Comparison of ENCODE assay signal across 9 cellular contexts in genomic region chr16:84423416-84423837, GRCh38. TPM values are rescaled to one million over a fixed set of nuclear protein-coding genes. Genes with fewer than 3 reads are reported as not detected.
A peak's percentile ranks its signal among the peaks of the same experiment; 100 is the strongest.
DNase-seq lines count a peak whose midpoint lies in the region; ATAC-seq, FAIRE-seq and TF ChIP-seq lines count a peak whose summit lies in the region.
"Had no signal": no experiment of that assay in that cellular context is flagged by ENCODE, and none has a peak within 500 bp of the region (broad histone marks: within the 10 kb centered on the region; RNA-seq: fewer than 3 reads in every experiment).

No MANE protein-coding gene starts in this region.

- ATAC-seq in activated T-cell treated with anti-CD3 and anti-CD28 coated beads, Interleukin-2, amount 50 U/mL, for 72 hours (replicated peaks in 1 of 2): peak; percentile 47 to 52
- ATAC-seq in CD8-positive, alpha-beta T cell: no peak

- peaks cover 6% of the 10 kb centered on the region for H3K4me1 Mint-ChIP-seq in activated T-cell treated with anti-CD3 and anti-CD28 coated beads, Interleukin-2, amount 50 U/mL, for 72 hours (ENCODE audit: low read depth)
- peaks cover 4% of the 10 kb centered on the region for H3K4me1 Mint-ChIP-seq in activated T-cell treated with anti-CD3 and anti-CD28 coated beads, Interleukin-2, amount 50 U/mL, for 24 hours (ENCODE audit: low read depth)
- H3K4me1 Mint-ChIP-seq in CD8-positive, alpha-beta T cell (ENCODE audit: low read depth): no peaks in the 10 kb centered on the region

- no peak overlapping the region for H3K4me3 Mint-ChIP-seq in activated T-cell treated with anti-CD3 and anti-CD28 coated beads, Interleukin-2, amount 50 U/mL, for 72 hours
- H3K4me3 Mint-ChIP-seq in activated T-cell treated with anti-CD3 and anti-CD28 coated beads, Interleukin-2, amount 50 U/mL, for 24 hours: no peak overlapping the region
- no peak overlapping the region for H3K4me3 Mint-ChIP-seq in CD8-positive, alpha-beta T cell

- CTCF ChIA-PET in CD8-positive, alpha-beta T cell (lab: Charles Lee): no interaction called here

- intact Hi-C loops in CD8-positive, alpha-beta T cell (cut with DNase I, micrococcal nuclease): no loop called here

- H3K9me3 ChIP-seq in NT2/D1 (ENCODE audit: insufficient read depth, low read length): peaks cover 10% of the 10 kb centered on the region; the same call in 1 of the 2 replicates
- no peaks in the 10 kb centered on the region for H3K9me3 ChIP-seq in small intestine (ENCODE audit: control insufficient read depth, low read depth)
- H3K9me3 ChIP-seq in CD8-positive, alpha-beta T cell (ENCODE audit: low read length): no peaks in the 10 kb centered on the region

- H3K27ac Mint-ChIP-seq in activated T-cell treated with anti-CD3 and anti-CD28 coated beads, Interleukin-2, amount 50 U/mL, for 72 hours: no peak overlapping the region
- no peak overlapping the region for H3K27ac Mint-ChIP-seq in activated T-cell treated with anti-CD3 and anti-CD28 coated beads, Interleukin-2, amount 50 U/mL, for 24 hours
- no peak overlapping the region for H3K27ac Mint-ChIP-seq in CD8-positive, alpha-beta T cell

- POLR2A ChIA-PET in CD8-positive, alpha-beta T cell (lab: Charles Lee): no interaction called here

- H3K4me1 ChIP-seq in NT2/D1 (ENCODE audit: insufficient read depth, insufficient read length): no peaks in the 10 kb centered on the region
- no peaks in the 10 kb centered on the region for H3K4me1 ChIP-seq in small intestine (ENCODE audit: control insufficient read depth in 2 of 2, insufficient read depth in 1 of 2, low read depth in 1 of 2, low read length in 1 of 2)
- no peaks in the 10 kb centered on the region for H3K4me1 ChIP-seq in CD8-positive, alpha-beta T cell (ENCODE audit: insufficient read depth, low read length)

- H3K36me3 ChIP-seq in NT2/D1 (ENCODE audit: insufficient read depth, insufficient read length, low read length) (no peaks in the 10 kb centered on the region), small intestine (ENCODE audit: control insufficient read depth in 2 of 2, insufficient read depth in 2 of 2, low read length in 2 of 2) (peaks cover 0 to 2% of the 10 kb centered on the region in 2 donors)
- H3K36me3 ChIP-seq in CD8-positive, alpha-beta T cell (ENCODE audit: insufficient read depth, low read length): no peaks in the 10 kb centered on the region

- FAIRE-seq in small intestine (lab: Jason Lieb, UNC): no peak
- FAIRE-seq in HTR-8/SVneo (lab: Jason Lieb, UNC): no peak
- FAIRE-seq: D721Med had no signal

- no peak overlapping the region for H3K4me3 ChIP-seq in NT2/D1 (ENCODE audit: insufficient read length, low read depth)
- no peak overlapping the region for H3K4me3 ChIP-seq in epithelial cell of esophagus (ENCODE audit: low read length)
- no peak overlapping the region for H3K4me3 ChIP-seq in small intestine (ENCODE audit: low read depth in 1 of 2, low read length in 2 of 2)
- no peak overlapping the region for H3K4me3 ChIP-seq in CD8-positive, alpha-beta T cell (ENCODE audit: low read depth, low read length)

- no peak overlapping the region for H3K9ac ChIP-seq in NT2/D1 (ENCODE audit: insufficient read length, low read depth)

- WGBS in small intestine, 3 donors: 79 to 89% (median 85%) methylated on average over 4 of the region's 4 CpGs

- no peaks in the 10 kb centered on the region for H3K36me3 Mint-ChIP-seq in activated T-cell treated with anti-CD3 and anti-CD28 coated beads, Interleukin-2, amount 50 U/mL, for 72 hours (ENCODE audit: insufficient read depth in 2 of 2)
- no peaks in the 10 kb centered on the region for H3K36me3 Mint-ChIP-seq in activated T-cell treated with anti-CD3 and anti-CD28 coated beads, Interleukin-2, amount 50 U/mL, for 24 hours (ENCODE audit: low read depth)
- H3K36me3 Mint-ChIP-seq in CD8-positive, alpha-beta T cell: no peaks in the 10 kb centered on the region

- DNase-seq in activated T-cell treated with anti-CD3 and anti-CD28 coated beads, Interleukin-2, amount 50 U/mL, for 72 hours: peak in 1 of 2 donors; percentile 1
- DNase-seq in activated T-cell treated with anti-CD3 and anti-CD28 coated beads, Interleukin-2, amount 50 U/mL, for 24 hours: no peak
- DNase-seq in NT2/D1 (ENCODE audit: low read depth, low spot score): peak; percentile 35
- DNase-seq in epithelial cell of esophagus (ENCODE audit: low read depth): peak; percentile 32
- peak; percentile 72 for DNase-seq in small intestine
- DNase-seq in retina: no peak
- no peak for DNase-seq in CD8-positive, alpha-beta T cell
- DNase-seq in HTR-8/SVneo (ENCODE audit: insufficient read length, low spot score): no peak

- H3K27ac ChIP-seq in small intestine (ENCODE audit: low read depth in 1 of 2, low read length in 1 of 2): no peak overlapping the region
- no peak overlapping the region for H3K27ac ChIP-seq in CD8-positive, alpha-beta T cell (ENCODE audit: low read depth, low read length)

- H3K27me3 ChIP-seq in NT2/D1 (ENCODE audit: insufficient read depth, insufficient read length) (no peaks in the 10 kb centered on the region), small intestine (ENCODE audit: control insufficient read depth in 2 of 2, insufficient read depth in 2 of 2, low read length in 2 of 2) (no peaks in the 10 kb centered on the region)
- no peaks in the 10 kb centered on the region for H3K27me3 ChIP-seq in CD8-positive, alpha-beta T cell (ENCODE audit: insufficient read depth, low read length)

- no peaks in the 10 kb centered on the region for H3K27me3 Mint-ChIP-seq in activated T-cell treated with anti-CD3 and anti-CD28 coated beads, Interleukin-2, amount 50 U/mL, for 72 hours (ENCODE audit: low read depth)
- peaks cover 8% of the 10 kb centered on the region for H3K27me3 Mint-ChIP-seq in activated T-cell treated with anti-CD3 and anti-CD28 coated beads, Interleukin-2, amount 50 U/mL, for 24 hours
- peaks cover 10% of the 10 kb centered on the region for H3K27me3 Mint-ChIP-seq in CD8-positive, alpha-beta T cell (ENCODE audit: low read depth)

- TF ChIP-seq CTCF in epithelial cell of esophagus (IDR thresholded peaks at IDR 0.05; ENCODE audit: insufficient read depth, low read depth, low read length, missing control alignments): no peak
- TF ChIP-seq CTCF in CD8-positive, alpha-beta T cell (IDR thresholded peaks at IDR 0.05): no peak

- H3K9me3 Mint-ChIP-seq in activated T-cell treated with anti-CD3 and anti-CD28 coated beads, Interleukin-2, amount 50 U/mL, for 72 hours: no peaks in the 10 kb centered on the region
- no peaks in the 10 kb centered on the region for H3K9me3 Mint-ChIP-seq in activated T-cell treated with anti-CD3 and anti-CD28 coated beads, Interleukin-2, amount 50 U/mL, for 24 hours
- H3K9me3 Mint-ChIP-seq in CD8-positive, alpha-beta T cell: no peaks in the 10 kb centered on the region

RNA-seq across cellular contexts. Expression of gene ATP2C2, which starts 55.1 kb away (rescaled TPM):
- total RNA-seq in activated T-cell treated with anti-CD3 and anti-CD28 coated beads, Interleukin-2, amount 50 U/mL, for 72 hours: under 1 TPM in 1 of 2 donors, not detected in 1; 0.07 TPM
- polyA plus RNA-seq in small intestine: 10 to 100 TPM in 1 of 3 donors, 1 to 10 TPM in 2; 4.0 to 45.7 (median 5.1) TPM
- total RNA-seq in CD8-positive, alpha-beta T cell: not detected

Comparison
In these comparisons a context has a peak if more than half of its experiments do, and no peak if none do; other contexts are left out.
1. DNase-seq: peak in NT2/D1 (single experiment), epithelial cell of esophagus (single experiment) and small intestine (single experiment); none in activated T-cell treated with anti-CD3 and anti-CD28 coated beads, Interleukin-2, amount 50 U/mL, for 24 hours (single experiment), retina (single experiment), CD8-positive, alpha-beta T cell (0 of 7) and HTR-8/SVneo (single experiment).